In genomic region chr10:71828702-71829101, GRCh38 we compare ENCODE assay signal across 17 cellular contexts.
"Had no signal": no experiment of that assay in that cellular context is flagged by ENCODE, and none has a peak within 500 bp of the region (broad histone marks: within the 10 kb centered on the region; RNA-seq: fewer than 3 reads in every experiment).

No MANE protein-coding gene starts in this region.

- H3K4me3 ChIP-seq: esophagus muscularis mucosa, gastroesophageal sphincter, hepatocyte, ovary, tibial artery, upper lobe of right lung, vagina had no signal

- DNase-seq: central memory CD4-positive, alpha-beta T cell; cortex of kidney; effector memory CD8-positive, alpha-beta T cell; left colon; nephron progenitor cell; ovary; stimulated activated CD4-positive, alpha-beta T cell treated with anti-CD3 and anti-CD28 coated beads, Interleukin-15, amount 100 ng/mL, for 24 hours; stimulated activated CD4-positive, alpha-beta T cell treated with anti-CD3 and anti-CD28 coated beads, Interleukin-1b, Interleukin-23, amount 100 ng/mL, for 48 hours; stimulated activated CD4-positive, alpha-beta T cell treated with anti-CD3 and anti-CD28 coated beads, Interleukin-4, amount 100 ng/mL, for 24 hours had no signal

- H3K27ac ChIP-seq: epithelial cell of prostate, esophagus muscularis mucosa, gastroesophageal sphincter, hepatocyte, ovary, tibial artery, upper lobe of right lung, vagina had no signal

- ATAC-seq: left colon; stimulated activated memory B cell treated with anti-CD40 and anti-IgM and Interleukin-4, amounts not matched to agents 10 μg/mL and 1 μg/mL and 100 μg/mL, for 72 hours had no signal

- H2AFZ ChIP-seq: hepatocyte had no signal

- H3K27me3 ChIP-seq: esophagus muscularis mucosa, gastroesophageal sphincter, hepatocyte, ovary, tibial artery, upper lobe of right lung, vagina had no signal

- H3K4me2 ChIP-seq: hepatocyte had no signal

- H3K9me3 ChIP-seq: esophagus muscularis mucosa, gastroesophageal sphincter, ovary, tibial artery, upper lobe of right lung, vagina had no signal
